25 cellular contexts compared by ENCODE assay signal in the genomic region with DNA sequence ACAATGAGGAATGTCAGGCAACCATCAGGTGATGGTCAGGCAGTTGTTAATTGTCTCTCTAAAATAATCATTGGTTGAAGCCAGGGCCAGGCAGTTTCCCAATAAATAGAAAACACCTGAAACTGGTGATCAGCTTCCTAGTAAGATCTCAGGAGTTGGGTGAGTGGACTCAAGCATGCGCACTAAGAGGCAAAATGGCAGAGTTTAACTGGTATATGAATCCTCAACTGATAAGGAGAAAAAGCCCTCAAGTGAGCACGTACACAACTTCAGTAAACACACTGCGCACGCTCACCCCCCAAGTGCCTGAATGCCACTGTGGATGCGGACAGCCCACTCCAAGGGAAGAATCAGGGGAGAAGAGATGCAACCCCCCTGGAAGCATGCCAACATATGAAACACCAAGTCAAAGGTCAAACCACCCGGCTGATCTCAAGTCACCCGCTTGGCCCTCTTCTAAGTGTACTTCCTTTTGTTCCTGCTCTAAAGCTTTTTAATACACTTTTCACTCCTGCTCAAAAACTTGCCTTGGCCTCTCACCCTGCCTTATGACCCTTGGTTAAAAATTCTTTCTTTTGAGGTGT. TPM values are rescaled to one million over a fixed set of nuclear protein-coding genes. Genes with fewer than 3 reads are reported as not detected.
"Had no signal": no experiment of that assay in that cellular context is flagged by ENCODE, and none has a peak within 500 bp of the region (broad histone marks: within the 10 kb centered on the region; RNA-seq: fewer than 3 reads in every experiment).

No MANE protein-coding gene starts in this region.

- H3K4me1 ChIP-seq: SJSA1 had no signal

- DNase-seq: Karpas-422, KG1, NCI-H1092, NCI-H1105 treated with DMSO at 0.1 percent for 48 hours, NCI-H1417 treated with DMSO at 0.1 percent for 48 hours, NCI-H146, NCI-H187, NCI-H2029, NCI-H2081 treated with DMSO at 0.1 percent for 48 hours, NCI-H2171, NCI-H226, NCI-H446, NCI-H510A, NCI-H524 treated with DMSO at 0.1 percent for 48 hours, NCI-H69, NCI-H774, SIG-M5 had no signal

- ATAC-seq: Panc1, PC-3, Right ventricle myocardium inferior had no signal

- H3K9me3 ChIP-seq: SJSA1 had no signal

- H3K27me3 ChIP-seq: MG63, SJSA1 had no signal

- H3K27ac ChIP-seq: HL-60, SJSA1, SK-N-MC had no signal

- FAIRE-seq: HTR-8/SVneo had no signal

- H3K4me3 ChIP-seq: MG63, SJSA1, SK-N-MC had no signal

- H3K36me3 ChIP-seq: MG63, SJSA1 had no signal

RNA-seq across cellular contexts. Expression of a gene that starts 39.9 kb away (rescaled TPM):
- total RNA-seq: SJSA1 had no signal
